Comparison of ENCODE assay signal across 14 cellular contexts in genomic region chr3:106006001-106006400, GRCh38.
DNase-seq lines count a peak whose midpoint lies in the region; ATAC-seq and TF ChIP-seq lines count a peak whose summit lies in the region.
"Had no signal": no experiment of that assay in that cellular context is flagged by ENCODE, and none has a peak within 500 bp of the region (broad histone marks: within the 10 kb centered on the region; RNA-seq: fewer than 3 reads in every experiment).

No MANE protein-coding gene starts in this region.

- H3K79me2 ChIP-seq in GM23338 (replicated peaks; ENCODE audit: insufficient read depth): no peaks in the 10 kb centered on the region

- ATAC-seq in GM18505 (IDR thresholded peaks at IDR 0.05; ENCODE audit: unreplicated experiment): no peak
- ATAC-seq in GM23338: no peak
- ATAC-seq: gastrocnemius medialis had no signal

- no peaks in the 10 kb centered on the region for H3K36me3 ChIP-seq in GM23338 (ENCODE audit: insufficient read depth)
- H3K36me3 ChIP-seq in CD8-positive, alpha-beta memory T cell (ENCODE audit: insufficient read depth, low read length): no peaks in the 10 kb centered on the region
- H3K36me3 ChIP-seq: colonic mucosa, gastrocnemius medialis, spleen, tibial artery had no signal

- no peaks in the 10 kb centered on the region for H3K27me3 Mint-ChIP-seq in GM23338 (ENCODE audit: insufficient read depth, low read depth, poor library complexity)
- no peaks in the 10 kb centered on the region for H3K27me3 Mint-ChIP-seq in CD8-positive, alpha-beta memory T cell
- H3K27me3 Mint-ChIP-seq: naive B cell had no signal

- H4K20me1 ChIP-seq in GM23338 (replicated peaks; ENCODE audit: insufficient read depth): no peaks in the 10 kb centered on the region

- DNase-seq in HS-27A (ENCODE audit: low read depth): peak; percentile 97
- peak; percentile 96 for DNase-seq in amniotic epithelial cell (ENCODE audit: low read depth)
- DNase-seq in foreskin fibroblast: peak; percentile 88 to 93
- DNase-seq in stromal cell of bone marrow (ENCODE audit: low read depth): peak; percentile 91
- DNase-seq in GM23338 (ENCODE audit: low spot score): no peak
- DNase-seq in CD8-positive, alpha-beta memory T cell: no peak
- DNase-seq: activated naive CD4-positive, alpha-beta T cell treated with anti-CD3 and anti-CD28 coated beads for 36 hours; colonic mucosa; gastrocnemius medialis; naive B cell; NCI-H510A treated with DMSO at 0.1 percent for 48 hours; spleen; tibial artery had no signal

- no peaks in the 10 kb centered on the region for H3K27me3 ChIP-seq in GM23338 (ENCODE audit: insufficient read depth)
- no peaks in the 10 kb centered on the region for H3K27me3 ChIP-seq in CD8-positive, alpha-beta memory T cell (ENCODE audit: insufficient read depth, low read length, poor library complexity, severe bottlenecking)
- H3K27me3 ChIP-seq: colonic mucosa, gastrocnemius medialis, spleen, tibial artery had no signal

- no peaks in the 10 kb centered on the region for H3K9me3 ChIP-seq in CD8-positive, alpha-beta memory T cell (ENCODE audit: low read length)
- H3K9me3 ChIP-seq: colonic mucosa, gastrocnemius medialis, spleen, tibial artery had no signal

- POLR2A ChIA-PET in CD8-positive, alpha-beta memory T cell (lab: Charles Lee): no interaction called here

- H3K9me2 ChIP-seq in GM23338 (ENCODE audit: insufficient read depth): no peaks in the 10 kb centered on the region

- no peaks in the 10 kb centered on the region for H3F3A ChIP-seq in GM23338 (replicated peaks; ENCODE audit: low read depth)

- H3K4me3 Mint-ChIP-seq in GM23338: no peak overlapping the region
- no peak overlapping the region for H3K4me3 Mint-ChIP-seq in CD8-positive, alpha-beta memory T cell
- H3K4me3 Mint-ChIP-seq: activated naive CD4-positive, alpha-beta T cell treated with anti-CD3 and anti-CD28 coated beads for 36 hours; naive B cell had no signal

- H3K4me1 ChIP-seq in GM23338 (ENCODE audit: insufficient read depth): no peaks in the 10 kb centered on the region
- no peaks in the 10 kb centered on the region for H3K4me1 ChIP-seq in CD8-positive, alpha-beta memory T cell (ENCODE audit: insufficient read depth, low read length)
- H3K4me1 ChIP-seq: colonic mucosa, spleen, tibial artery had no signal

- TF ChIP-seq POLR2A in GM18505 (IDR thresholded peaks at IDR 0.05; ENCODE audit: borderline replicate concordance, extremely low read depth, insufficient read depth, insufficient read length): no peak

- CTCF ChIA-PET in CD8-positive, alpha-beta memory T cell (lab: Charles Lee): no interaction called here

- no peaks in the 10 kb centered on the region for H3K36me3 Mint-ChIP-seq in GM23338 (ENCODE audit: low read depth)
- H3K36me3 Mint-ChIP-seq in CD8-positive, alpha-beta memory T cell: peaks cover 0 to 3% (median 0%) of the 10 kb centered on the region in 3 donors
- H3K36me3 Mint-ChIP-seq: naive B cell had no signal

- H3K9me3 Mint-ChIP-seq in GM23338: no peaks in the 10 kb centered on the region
- H3K9me3 Mint-ChIP-seq in CD8-positive, alpha-beta memory T cell: no peaks in the 10 kb centered on the region
- H3K9me3 Mint-ChIP-seq: naive B cell had no signal

- H2AFZ ChIP-seq in GM23338: no peak overlapping the region

- H3K4me1 Mint-ChIP-seq in GM23338: no peaks in the 10 kb centered on the region
- H3K4me1 Mint-ChIP-seq in CD8-positive, alpha-beta memory T cell: peaks cover 19 to 36% (median 35%) of the 10 kb centered on the region in 3 donors
- H3K4me1 Mint-ChIP-seq: naive B cell had no signal

- H3K4me3 ChIP-seq in foreskin fibroblast (ENCODE audit: low read depth in 1 of 2, low read length in 2 of 2) (no peak overlapping the region), GM23338 (no peak overlapping the region)
- H3K4me3 ChIP-seq in CD8-positive, alpha-beta memory T cell (ENCODE audit: low read length): no peak overlapping the region
- H3K4me3 ChIP-seq: colonic mucosa, gastrocnemius medialis, spleen, tibial artery had no signal

- H3K27ac ChIP-seq in GM23338 (ENCODE audit: low read depth): no peak overlapping the region
- H3K27ac ChIP-seq in CD8-positive, alpha-beta memory T cell (ENCODE audit: low read depth, low read length): no peak overlapping the region
- H3K27ac ChIP-seq: colonic mucosa, gastrocnemius medialis, spleen, tibial artery had no signal

- no peak overlapping the region for H3K27ac Mint-ChIP-seq in GM23338
- H3K27ac Mint-ChIP-seq in CD8-positive, alpha-beta memory T cell: no peak overlapping the region
- H3K27ac Mint-ChIP-seq: activated naive CD4-positive, alpha-beta T cell treated with anti-CD3 and anti-CD28 coated beads for 36 hours; naive B cell had no signal

- TF ChIP-seq CTCF in foreskin fibroblast (IDR thresholded peaks at IDR 0.05; ENCODE audit: low read depth, low read length) (no peak), GM23338 (conservative IDR thresholded peaks at IDR 0.05; ENCODE audit: low read depth in 2 of 2) (no peak)

- no peak overlapping the region for H3K4me2 ChIP-seq in GM23338

TF ChIP-seq in GM23338, 12 proteins besides CTCF, POLR2A, EP300 and RAD21 (continues in another document):
- TF ChIP-seq NANOG (IDR thresholded peaks at IDR 0.05; ENCODE audit: borderline replicate concordance): no peak
- TF ChIP-seq ZNF462 (CRISPR knock-in tag; IDR thresholded peaks at IDR 0.05): no peak
- no peak for TF ChIP-seq CREB1 (CRISPR knock-in tag; IDR thresholded peaks at IDR 0.05; ENCODE audit: low read depth)
- no peak for TF ChIP-seq EZH2phosphoT487 (IDR thresholded peaks at IDR 0.05; ENCODE audit: unreplicated experiment)
- TF ChIP-seq STAT1 (IDR thresholded peaks at IDR 0.05; ENCODE audit: unreplicated experiment): no peak

Comparison
In these comparisons a context has a peak if more than half of its experiments do, and no peak if none do; other contexts are left out.
1. DNase-seq: peak in HS-27A (single experiment), amniotic epithelial cell (single experiment), foreskin fibroblast (2 of 2) and stromal cell of bone marrow (single experiment); none in GM23338 (single experiment) and CD8-positive, alpha-beta memory T cell (0 of 5).